In the genomic region with DNA sequence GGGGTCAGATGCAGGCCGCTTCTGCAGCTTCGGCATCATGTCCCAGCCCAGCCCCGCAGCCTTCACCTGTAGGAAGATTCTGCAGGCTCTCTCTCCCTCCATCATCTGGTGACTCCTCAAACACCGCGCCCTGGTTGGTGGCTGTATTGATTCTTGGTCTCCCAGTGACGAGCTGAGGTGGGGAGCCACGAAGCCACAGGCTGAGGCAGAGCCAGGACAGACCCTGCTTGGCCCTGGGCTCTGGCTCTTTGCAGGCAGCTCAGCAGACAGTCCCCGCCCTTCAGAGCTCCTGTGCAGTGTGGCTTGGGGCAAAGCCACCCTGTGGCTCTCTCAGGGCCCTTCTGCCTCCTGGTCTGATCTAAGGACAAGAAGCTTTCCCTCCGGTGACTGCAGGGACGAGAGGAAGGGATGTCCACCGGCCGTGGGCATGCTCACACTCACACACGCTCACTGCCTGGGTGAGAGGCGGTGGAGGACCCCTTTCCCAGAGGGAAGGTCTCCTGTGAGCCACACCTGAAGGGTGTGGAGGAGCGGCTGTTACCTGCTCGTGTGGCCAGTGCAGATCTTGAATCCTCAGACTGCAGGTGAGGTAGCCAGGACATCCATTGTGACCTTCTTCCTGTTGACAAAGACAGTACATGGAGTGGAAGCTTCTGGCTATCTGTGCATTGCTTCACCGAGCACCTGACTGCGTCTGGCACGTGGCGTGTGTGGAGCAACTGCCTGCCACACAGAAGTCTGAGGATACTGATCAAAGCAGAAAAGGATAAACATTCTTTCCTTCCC, we compare ENCODE assay signal across 16 cellular contexts.
DNase-seq lines count a peak whose midpoint lies in the region; ATAC-seq and TF ChIP-seq lines count a peak whose summit lies in the region.
"Had no signal": no experiment of that assay in that cellular context is flagged by ENCODE, and none has a peak within 500 bp of the region (broad histone marks: within the 10 kb centered on the region; RNA-seq: fewer than 3 reads in every experiment).

No MANE protein-coding gene starts in this region.

- peak overlapping the region in 1 of 5 donors; percentile 5 for H3K4me3 Mint-ChIP-seq in immature natural killer cell

- no peak for ATAC-seq in GM18505 (IDR thresholded peaks at IDR 0.05; ENCODE audit: unreplicated experiment)

- H3K27me3 ChIP-seq in Peyer's patch (no peaks in the 10 kb centered on the region), sigmoid colon (no peaks in the 10 kb centered on the region), BE2C (no peaks in the 10 kb centered on the region)
- H3K27me3 ChIP-seq: breast epithelium had no signal

- H3K4me3 ChIP-seq in Peyer's patch (no peak overlapping the region), sigmoid colon (no peak overlapping the region), BE2C (ENCODE audit: low read depth, low read length) (no peak overlapping the region)
- H3K4me3 ChIP-seq: breast epithelium had no signal

- peaks cover 3 to 29% (median 5%) of the 10 kb centered on the region in 3 donors for H3K36me3 Mint-ChIP-seq in immature natural killer cell

- intact Hi-C loops in sigmoid colon (cut with DNase I) = no loop called here

- WGBS in sigmoid colon, 2 donors = 94% methylated on average over 20 of the region's 20 CpGs

- H3K36me3 ChIP-seq in Peyer's patch (peaks cover 0 to 9% (median 0%) of the 10 kb centered on the region in 3 donors), sigmoid colon (peaks cover 0 to 4% (median 0%) of the 10 kb centered on the region in 4 donors), BE2C (no peaks in the 10 kb centered on the region)
- H3K36me3 ChIP-seq: breast epithelium had no signal

- H3K9me3 Mint-ChIP-seq in immature natural killer cell = peaks cover 10 to 37% (median 21%) of the 10 kb centered on the region in 6 donors

- peaks cover 34 to 42% of the 10 kb centered on the region in 2 donors for H3K4me1 Mint-ChIP-seq in immature natural killer cell

- peak; percentile 53 for DNase-seq in activated effector memory CD4-positive, alpha-beta T cell treated with anti-CD3 and anti-CD28 coated beads, Interleukin-2, amount 50 U/mL, for 16 hours
- DNase-seq in activated effector memory CD4-positive, alpha-beta T cell treated with Interleukin-2 at 50 U/mL for 16 hours = no peak
- DNase-seq in Peyer's patch (peak in 2 of 3 donors; percentile 39 to 40), immature natural killer cell (peak; percentile 56 to 63 (median 60)), sigmoid colon (peak; percentile 62), substantia nigra (lab: John Stamatoyannopoulos, UW) (no peak), BE2C (no peak)
- DNase-seq: DMS53, erythroblast, Karpas-422, NCI-H1092, NCI-H2081 treated with DMSO at 0.1 percent for 48 hours, NCI-H524 had no signal

- TF ChIP-seq EP300 in sigmoid colon (IDR thresholded peaks at IDR 0.05) = no peak

- TF ChIP-seq CTCF in Peyer's patch (IDR thresholded peaks at IDR 0.05) (no peak), sigmoid colon (IDR thresholded peaks at IDR 0.05) (no peak), BE2C (IDR thresholded peaks at IDR 0.05; ENCODE audit: low read depth, low read length) (no peak)

- H3K27ac ChIP-seq in Peyer's patch (no peak overlapping the region), sigmoid colon (peak overlapping the region in 1 of 4 donors; percentile 56), substantia nigra (ENCODE audit: low read depth, low read length, poor library complexity, severe bottlenecking) (no peak overlapping the region)
- H3K27ac ChIP-seq: breast epithelium had no signal

- H3K9me3 ChIP-seq in Peyer's patch = peaks cover 0 to 14% (median 5%) of the 10 kb centered on the region in 4 donors
- H3K9me3 ChIP-seq in sigmoid colon = peaks cover 0 to 6% (median 6%) of the 10 kb centered on the region in 4 donors
- no peaks in the 10 kb centered on the region for H3K9me3 ChIP-seq in BE2C

- peaks cover 23 to 37% (median 25%) of the 10 kb centered on the region in 3 donors for H3K27me3 Mint-ChIP-seq in immature natural killer cell (ENCODE audit: low read depth in 3 of 3)
- H3K27me3 Mint-ChIP-seq: CD4-positive, CD25-positive, alpha-beta regulatory T cell had no signal

- no peak for TF ChIP-seq POLR2A in Peyer's patch (IDR thresholded peaks at IDR 0.05)
- TF ChIP-seq POLR2A in sigmoid colon (IDR thresholded peaks at IDR 0.05) = no peak
- no peak for TF ChIP-seq POLR2A in GM18505 (IDR thresholded peaks at IDR 0.05; ENCODE audit: borderline replicate concordance, extremely low read depth, insufficient read depth, insufficient read length)

- H3K27ac Mint-ChIP-seq in immature natural killer cell = peak overlapping the region; percentile 86 to 98 (median 95)

- peaks cover 0 to 5% (median 0%) of the 10 kb centered on the region in 4 donors for H3K4me1 ChIP-seq in Peyer's patch
- peaks cover 0 to 45% (median 15%) of the 10 kb centered on the region in 4 donors for H3K4me1 ChIP-seq in sigmoid colon
- H3K4me1 ChIP-seq in BE2C = no peaks in the 10 kb centered on the region
- H3K4me1 ChIP-seq: breast epithelium had no signal

Comparison
In these comparisons a context has a peak if more than half of its experiments do, and no peak if none do; other contexts are left out.
1. DNase-seq: peak in activated effector memory CD4-positive, alpha-beta T cell treated with anti-CD3 and anti-CD28 coated beads, Interleukin-2, amount 50 U/mL, for 16 hours (single experiment), Peyer's patch (2 of 3), immature natural killer cell (3 of 3) and sigmoid colon (single experiment); none in activated effector memory CD4-positive, alpha-beta T cell treated with Interleukin-2 at 50 U/mL for 16 hours (single experiment), substantia nigra (0 of 49) and BE2C (single experiment).